Comparison of ENCODE assay signal across 23 cellular contexts in the genomic region with DNA sequence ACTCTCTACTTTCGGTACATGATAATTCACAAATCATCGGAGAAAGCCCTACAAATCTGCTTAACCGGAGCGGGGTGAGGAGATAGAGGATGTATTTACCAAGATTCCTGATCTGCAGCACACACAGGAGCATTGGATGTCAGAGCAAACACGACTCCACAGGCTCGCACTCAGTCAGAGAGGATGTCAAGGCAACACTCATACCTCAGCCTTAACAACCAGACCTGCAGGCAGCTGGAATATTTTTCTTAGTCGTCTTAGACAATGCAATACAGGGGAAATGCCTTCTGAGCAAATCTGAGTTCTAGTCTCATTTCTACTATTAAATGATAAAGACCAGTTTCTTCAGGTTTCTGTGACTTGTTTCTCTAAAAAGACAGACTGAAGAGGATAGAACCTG.
"Had no signal": no experiment of that assay in that cellular context is flagged by ENCODE, and none has a peak within 500 bp of the region (broad histone marks: within the 10 kb centered on the region; RNA-seq: fewer than 3 reads in every experiment).

No MANE protein-coding gene starts in this region.

- H3K4me3 ChIP-seq: esophagus squamous epithelium, gastroesophageal sphincter, left ventricle myocardium inferior, lower lobe of right lung, psoas muscle, right lobe of liver, testis, tibial nerve had no signal

- H3K27me3 ChIP-seq: esophagus squamous epithelium, gastroesophageal sphincter, right lobe of liver, testis, tibial nerve had no signal

- H3K9me3 ChIP-seq: esophagus squamous epithelium, left ventricle myocardium inferior, lower lobe of right lung, psoas muscle, right lobe of liver, testis, tibial nerve had no signal

- DNase-seq: effector memory CD4-positive, alpha-beta T cell; esophagus squamous epithelium; foreskin fibroblast; glutamatergic neuron; immature natural killer cell; kidney; left cardiac atrium; left ventricle myocardium inferior; lower lobe of right lung; mesenchymal stem cell; naive B cell; psoas muscle; retina; right lobe of liver; stimulated activated CD4-positive, alpha-beta T cell treated with anti-CD3 and anti-CD28 coated beads, Interleukin-2, amount 100 ng/mL, for 24 hours; stimulated activated CD4-positive, alpha-beta T cell treated with anti-CD3 and anti-CD28 coated beads, Interleukin-4, amount 100 ng/mL, for 4 hours; stimulated activated naive B cell treated with anti-CD40 and anti-IgM and Interleukin-4, amounts not matched to agents 10 μg/mL and 1 μg/mL and 100 μg/mL, for 72 hours; stimulated activated naive CD8-positive, alpha-beta T cell treated with anti-CD3 and anti-CD28 coated beads, Interleukin-15, amount 100 ng/mL, for 72 hours; testis had no signal

- H3K36me3 ChIP-seq: esophagus squamous epithelium, gastroesophageal sphincter, left ventricle myocardium inferior, lower lobe of right lung, right lobe of liver, tibial nerve had no signal

- H3K4me1 ChIP-seq: gastroesophageal sphincter, left ventricle myocardium inferior, lower lobe of right lung, psoas muscle, right lobe of liver, testis, tibial nerve had no signal

- FAIRE-seq: endometrium, kidney had no signal

- H3K27ac ChIP-seq: epithelial cell of prostate, esophagus squamous epithelium, gastroesophageal sphincter, left ventricle myocardium inferior, lower lobe of right lung, psoas muscle, right lobe of liver, testis, tibial nerve had no signal

- ATAC-seq: gastroesophageal sphincter; left cardiac atrium; lower lobe of right lung; psoas muscle; right lobe of liver; stimulated activated naive B cell treated with anti-CD40 and anti-IgM and Interleukin-4, amounts not matched to agents 10 μg/mL and 1 μg/mL and 100 μg/mL, for 72 hours; stimulated activated naive CD8-positive, alpha-beta T cell treated with anti-CD3 and anti-CD28 coated beads, Interleukin-15, amount 100 ng/mL, for 72 hours had no signal
